ENCODE assay signal across 8 cellular contexts in the genomic region with DNA sequence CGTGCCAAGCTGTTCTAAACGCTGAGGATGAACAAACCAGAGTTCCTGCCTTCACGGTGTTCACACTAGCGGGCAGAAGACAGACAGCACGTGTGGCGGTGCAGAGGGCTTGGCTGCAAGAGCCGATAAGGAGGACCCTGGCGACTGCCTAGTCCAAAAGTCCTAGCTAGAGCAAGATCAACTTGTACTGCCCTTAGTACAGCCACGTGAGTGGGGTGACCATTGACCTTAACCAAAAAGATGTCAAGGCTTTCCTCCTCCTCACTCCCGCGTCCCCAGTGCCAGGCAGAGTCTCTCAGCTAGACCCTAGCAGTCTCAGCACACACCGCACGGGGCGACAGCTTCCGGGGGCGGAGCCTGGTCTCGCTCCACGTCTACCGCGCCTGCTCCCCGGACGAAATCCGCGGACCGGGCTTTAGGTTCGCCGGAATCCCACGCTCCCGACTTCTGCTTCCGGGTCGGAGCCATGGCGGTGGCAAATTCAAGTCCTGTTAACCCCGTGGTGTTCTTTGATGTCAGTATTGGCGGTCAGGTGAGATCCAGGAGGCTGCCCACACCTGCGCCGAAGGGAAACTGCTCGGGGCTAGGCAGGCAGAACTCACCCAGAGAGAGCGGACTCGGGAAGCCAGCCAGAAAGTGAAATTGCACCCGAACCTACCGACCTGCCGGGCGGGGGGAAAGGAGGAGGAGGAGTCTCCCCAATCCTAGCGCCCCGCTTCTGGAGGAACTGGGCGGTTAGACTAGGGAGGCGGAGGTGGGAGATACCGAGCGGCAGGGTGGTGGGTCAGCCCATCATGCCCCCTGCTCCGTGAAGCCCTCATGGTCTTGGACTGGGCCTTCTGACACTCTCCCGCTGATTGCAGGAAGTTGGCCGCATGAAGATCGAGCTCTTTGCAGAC. TPM values are rescaled to one million over a fixed set of nuclear protein-coding genes. Genes with fewer than 3 reads are reported as not detected.
DNase-seq lines count a peak whose midpoint lies in the region; ATAC-seq, FAIRE-seq and TF ChIP-seq lines count a peak whose summit lies in the region.

A gene (plus strand): TSS at position 443 of the 899 bp plus-strand sequence. CDS start 24 bp downstream, at position 467.

- no peaks in the 10 kb centered on the region for H3K27me3 ChIP-seq in adrenal gland
- H3K27me3 ChIP-seq in heart left ventricle = no peaks in the 10 kb centered on the region

- TF ChIP-seq POLR2A in GM12891 (IDR thresholded peaks at IDR 0.05; ENCODE audit: low read depth, low read length) (peak; percentile 90), adrenal gland (IDR thresholded peaks at IDR 0.05) (peak; percentile 42 to 63), heart left ventricle (IDR thresholded peaks at IDR 0.05) (peak in 1 of 2 donors; percentile 36)

- H3K9me3 ChIP-seq in adrenal gland (replicated peaks in 1 of 3) (no peaks in the 10 kb centered on the region), heart left ventricle (no peaks in the 10 kb centered on the region)

- H3K36me3 Mint-ChIP-seq in type B pancreatic cell = peaks cover 11% of the 10 kb centered on the region

- H3K27ac Mint-ChIP-seq in type B pancreatic cell = peak within 1 kb of the TSS; percentile 92

- peak within 1 kb of the TSS; percentile 95 for H3K4me3 Mint-ChIP-seq in type B pancreatic cell

- H3K4me1 Mint-ChIP-seq in type B pancreatic cell (ENCODE audit: unreplicated experiment) = peaks cover 7% of the 10 kb centered on the region

- 0 to 1% (median 0%) methylated on average over 42 to 53 of the region's 53 CpGs for WGBS in adrenal gland, 4 donors
- WGBS in heart left ventricle, 4 donors = 0 to 2% (median 1%) methylated on average over 17 to 53 of the region's 53 CpGs

- no peaks in the 10 kb centered on the region for H3K9me3 Mint-ChIP-seq in type B pancreatic cell

- TF ChIP-seq CTCF in adrenal gland (IDR thresholded peaks at IDR 0.05) (peak in 5 of 6 experiments; percentile 34 to 67 (median 49)), heart left ventricle (IDR thresholded peaks at IDR 0.05) (peak in 9 of 12 donors; percentile 12 to 48 (median 31)), type B pancreatic cell (conservative IDR thresholded peaks at IDR 0.05) (peak; percentile 66)

- ATAC-seq in HG02840 (IDR thresholded peaks at IDR 0.05; ENCODE audit: low FRiP score, unreplicated experiment) = peak; percentile 93
- ATAC-seq in heart left ventricle = peak; percentile 99 to 100 (median 100)

- H3K4me1 ChIP-seq in adrenal gland (replicated peaks in 1 of 2) (peaks cover 5 to 15% of the 10 kb centered on the region in 2 donors), heart left ventricle (peaks cover 0 to 23% (median 14%) of the 10 kb centered on the region in 12 donors)

- H3K36me3 ChIP-seq in adrenal gland (replicated peaks in 1 of 2) (peaks cover 0 to 7% of the 10 kb centered on the region in 2 donors), heart left ventricle (peaks cover 0 to 34% (median 30%) of the 10 kb centered on the region in 9 donors)

- FAIRE-seq in GM12891 (lab: Jason Lieb, UNC) = peak; percentile 99

- peak within 1 kb of the TSS; percentile 41 to 85 (median 74) for H3K4me3 ChIP-seq in adrenal gland
- H3K4me3 ChIP-seq in heart left ventricle = peak within 1 kb of the TSS; percentile 66 to 91 (median 86)

- peaks cover 5% of the 10 kb centered on the region for H3K27me3 Mint-ChIP-seq in type B pancreatic cell

- DNase-seq in GM12891 (ENCODE audit: insufficient read length, low spot score) (peak; percentile 75), NCI-H146 (lab: John Stamatoyannopoulos, UW) (peak; percentile 88), T-helper 1 cell (peak; percentile 87 to 93 (median 92)), adrenal gland (peak; percentile 93 to 97 (median 96)), heart left ventricle (peak; percentile 94 to 97 (median 96)), pons (ENCODE audit: low spot score) (peak; percentile 89), type B pancreatic cell (ENCODE audit: extremely low spot score, unreplicated experiment) (peak; percentile 95)

- H3K27ac ChIP-seq in adrenal gland (peak within 1 kb of the TSS; percentile 47 to 94 (median 73)), heart left ventricle (peak within 1 kb of the TSS; percentile 14 to 88 (median 76))

- intact Hi-C loops in adrenal gland (cut with DNase I) (no loop called here), heart left ventricle (cut with DNase I) (loop anchor here in 4 of 10 donors (1.0 to 10.0 kb wide), 4 partner anchors 23 to 193 kb away; a partner anchor contains a TSS)

TF ChIP-seq in GM12891, 5 proteins besides CTCF, POLR2A, EP300 and RAD21:
- TF ChIP-seq SPI1 (IDR thresholded peaks at IDR 0.05; ENCODE audit: low read depth, low read length) (0 out of 2 replicates have a peak, but pooled peaks have one; percentile 21), PAX5 (IDR thresholded peaks at IDR 0.05; ENCODE audit: insufficient read depth, low read length, severe bottlenecking) (no peak), POU2F2 (IDR thresholded peaks at IDR 0.05; ENCODE audit: low read depth, low read length) (peak; percentile 81), POLR2AphosphoS5 (IDR thresholded peaks at IDR 0.05; ENCODE audit: low read depth, low read length) (peak; percentile 92), TAF1 (IDR thresholded peaks at IDR 0.05; ENCODE audit: low read depth, low read length) (peak; percentile 82)

RNA-seq across cellular contexts. Expression of the gene that starts here (rescaled TPM):
- polyA plus RNA-seq in GM12891 (2012; ENCODE audit: low read depth, missing spikeins) = 81.2 TPM
- total RNA-seq in adrenal gland (10 to 100 TPM; 17.5 to 36.1 (median 26.8) TPM), heart left ventricle (10 to 100 TPM; 16.9 to 28.6 (median 19.4) TPM), type B pancreatic cell (ENCODE audit: low replicate concordance) (42.5 and 58.9 TPM in 2 replicates)
- polyA plus RNA-seq in adrenal gland (10 to 100 TPM; 19.6 to 41.7 (median 39.3) TPM), heart left ventricle (10 to 100 TPM; 25.6 to 30.9 TPM)

Comparison
In these comparisons a context has a peak if more than half of its experiments do, and no peak if none do; other contexts are left out.
1. Peak in every context shown above with its lines: DNase-seq, ATAC-seq, H3K4me3 ChIP-seq and H3K27ac ChIP-seq.